In the genomic region with DNA sequence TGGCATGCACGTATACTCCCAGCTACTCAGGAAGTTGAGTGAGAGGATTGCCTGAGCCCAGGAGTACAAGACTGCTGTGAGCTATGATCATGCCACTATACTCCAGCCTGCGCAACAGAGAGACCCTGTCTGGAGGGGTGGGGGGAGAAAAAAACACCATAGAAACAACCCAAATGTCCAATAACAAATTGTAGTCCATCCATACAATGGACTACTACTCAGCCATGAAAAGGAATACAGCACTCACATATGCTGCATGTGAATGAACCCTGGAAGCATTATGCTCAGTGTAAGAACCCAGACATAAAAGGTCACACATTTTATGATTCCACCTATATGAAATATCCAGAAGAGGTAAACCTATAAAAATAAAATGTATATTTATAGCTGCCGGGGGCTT, we compare ENCODE assay signal across 19 cellular contexts.
"Had no signal": no experiment of that assay in that cellular context is flagged by ENCODE, and none has a peak within 500 bp of the region (broad histone marks: within the 10 kb centered on the region; RNA-seq: fewer than 3 reads in every experiment).

No MANE protein-coding gene starts in this region.

- H3K4me3 Mint-ChIP-seq: naive thymus-derived CD4-positive, alpha-beta T cell; nephron progenitor cell; stimulated activated naive B cell treated with anti-CD40 and anti-IgM and Interleukin-4, amounts not matched to agents 10 μg/mL and 1 μg/mL and 100 μg/mL, for 72 hours; stimulated activated naive CD8-positive, alpha-beta T cell treated with anti-CD3 and anti-CD28 coated beads, Interleukin-15, amount 100 ng/mL, for 72 hours had no signal

- H3K9me3 ChIP-seq: esophagus squamous epithelium, gastroesophageal sphincter, psoas muscle, right lobe of liver, thoracic aorta, transverse colon had no signal

- H3K4me3 ChIP-seq: esophagus squamous epithelium, gastroesophageal sphincter, psoas muscle, right lobe of liver, thoracic aorta, transverse colon had no signal

- DNase-seq: dermis blood vessel endothelial cell; esophagus squamous epithelium; foreskin fibroblast; glutamatergic neuron; islet precursor cell; mammary epithelial cell; naive thymus-derived CD4-positive, alpha-beta T cell; nephron progenitor cell; psoas muscle; retina; stimulated activated CD4-positive, alpha-beta T cell treated with anti-CD3 and anti-CD28 coated beads, Interleukin-2, amount 100 ng/mL, for 24 hours; stimulated activated CD4-positive, alpha-beta T cell treated with anti-CD3 and anti-CD28 coated beads, Interleukin-4, amount 100 ng/mL, for 4 hours; stimulated activated naive B cell treated with anti-CD40 and anti-IgM and Interleukin-4, amounts not matched to agents 10 μg/mL and 1 μg/mL and 100 μg/mL, for 72 hours; stimulated activated naive CD8-positive, alpha-beta T cell treated with anti-CD3 and anti-CD28 coated beads, Interleukin-15, amount 100 ng/mL, for 72 hours; transverse colon had no signal

- H3K9me3 Mint-ChIP-seq: naive thymus-derived CD4-positive, alpha-beta T cell; stimulated activated naive B cell treated with anti-CD40 and anti-IgM and Interleukin-4, amounts not matched to agents 10 μg/mL and 1 μg/mL and 100 μg/mL, for 72 hours; stimulated activated naive CD8-positive, alpha-beta T cell treated with anti-CD3 and anti-CD28 coated beads, Interleukin-15, amount 100 ng/mL, for 72 hours had no signal

- ATAC-seq: gastroesophageal sphincter; left lobe of liver; naive thymus-derived CD4-positive, alpha-beta T cell; psoas muscle; right lobe of liver; stimulated activated naive B cell treated with anti-CD40 and anti-IgM and Interleukin-4, amounts not matched to agents 10 μg/mL and 1 μg/mL and 100 μg/mL, for 72 hours; stimulated activated naive CD8-positive, alpha-beta T cell treated with anti-CD3 and anti-CD28 coated beads, Interleukin-15, amount 100 ng/mL, for 72 hours had no signal

- H3K36me3 ChIP-seq: right lobe of liver, transverse colon had no signal

- H3K27ac Mint-ChIP-seq: naive thymus-derived CD4-positive, alpha-beta T cell; nephron progenitor cell; stimulated activated naive CD8-positive, alpha-beta T cell treated with anti-CD3 and anti-CD28 coated beads, Interleukin-15, amount 100 ng/mL, for 72 hours had no signal

- H3K27me3 ChIP-seq: gastroesophageal sphincter, right lobe of liver had no signal

- H3K27me3 Mint-ChIP-seq: naive thymus-derived CD4-positive, alpha-beta T cell; stimulated activated naive B cell treated with anti-CD40 and anti-IgM and Interleukin-4, amounts not matched to agents 10 μg/mL and 1 μg/mL and 100 μg/mL, for 72 hours; stimulated activated naive CD8-positive, alpha-beta T cell treated with anti-CD3 and anti-CD28 coated beads, Interleukin-15, amount 100 ng/mL, for 72 hours had no signal

- H3K27ac ChIP-seq: esophagus squamous epithelium, gastroesophageal sphincter, psoas muscle, right lobe of liver, thoracic aorta, transverse colon had no signal

- H3K4me1 ChIP-seq: psoas muscle, right lobe of liver had no signal
